11 cellular contexts compared by ENCODE assay signal in genomic region chr12:52809166-52809565, GRCh38. TPM values are rescaled to one million over a fixed set of nuclear protein-coding genes. Genes with fewer than 3 reads are reported as not detected.
"Had no signal": no experiment of that assay in that cellular context is flagged by ENCODE, and none has a peak within 500 bp of the region (broad histone marks: within the 10 kb centered on the region; RNA-seq: fewer than 3 reads in every experiment).

No MANE protein-coding gene starts in this region.

- H3K36me3 ChIP-seq: HAP-1 had no signal

- DNase-seq: GM23248, GOT3, H7, HFFc6 had no signal

- H2AFZ ChIP-seq: GM23248 had no signal

- H3K4me3 ChIP-seq: GM23248, HAP-1 had no signal

- ATAC-seq: HCT116, HepG2 had no signal

- H3K9ac ChIP-seq: GM23248 had no signal

- H3K27ac ChIP-seq: GM23248, HL-60 had no signal

- H3K9me3 ChIP-seq: HAP-1 had no signal

RNA-seq across cellular contexts. Expression of gene KRT4, which starts 4.8 kb away (rescaled TPM):
- total RNA-seq: H4, H7, HepG2, HT1080 had no signal
- polyA plus RNA-seq: GM23248, HepG2, IgD-negative memory B cell had no signal

RNA-seq across cellular contexts. Expression of gene KRT3, which starts 13.2 kb away (rescaled TPM):
- total RNA-seq: GM23248, H4, H7, HepG2, HFFc6 had no signal
- polyA plus RNA-seq: GM23248, HepG2, IgD-negative memory B cell had no signal

RNA-seq across cellular contexts. Expression of gene KRT79, which starts 24.9 kb away (rescaled TPM):
- total RNA-seq: GM23248, H4, H7, HepG2, HFFc6 had no signal
- polyA plus RNA-seq: IgD-negative memory B cell had no signal

RNA-seq across cellular contexts. Expression of gene KRT76, which starts 32.0 kb away (rescaled TPM):
- total RNA-seq: GM23248, H4, H7, HepG2, HFFc6, HT1080 had no signal
- polyA plus RNA-seq: GM23248, HepG2, IgD-negative memory B cell had no signal

RNA-seq across cellular contexts. Expression of gene KRT78, which starts 39.6 kb away (rescaled TPM):
- total RNA-seq: GM23248, H4, H7, HepG2, HT1080 had no signal
- polyA plus RNA-seq: GM23248, HepG2, IgD-negative memory B cell had no signal
